ENCODE assay signal across 17 cellular contexts in genomic region chr4:94508256-94508655, GRCh38. TPM values are rescaled to one million over a fixed set of nuclear protein-coding genes. Genes with fewer than 3 reads are reported as not detected.
DNase-seq lines count a peak whose midpoint lies in the region; ATAC-seq and TF ChIP-seq lines count a peak whose summit lies in the region.
"Had no signal": no experiment of that assay in that cellular context is flagged by ENCODE, and none has a peak within 500 bp of the region (broad histone marks: within the 10 kb centered on the region; RNA-seq: fewer than 3 reads in every experiment).

No MANE protein-coding gene starts in this region.

- no peak for DNase-seq in RWPE2 (ENCODE audit: low spot score)
- no peak for DNase-seq in esophagus squamous epithelium (lab: John Stamatoyannopoulos, UW)
- DNase-seq in medulla oblongata (ENCODE audit: extremely low spot score): no peak
- DNase-seq in caudate nucleus (lab: John Stamatoyannopoulos, UW): no peak
- no peak for DNase-seq in NCI-H446 (lab: John Stamatoyannopoulos, UW)
- DNase-seq: DMS79 treated with DMSO at 0.1 percent for 48 hours, Kasumi-1, NCI-H146, NCI-H510A treated with DMSO at 0.1 percent for 48 hours, WERI-Rb-1 had no signal

- H3K4me3 ChIP-seq in RWPE2 (ENCODE audit: severe bottlenecking) (no peak overlapping the region), esophagus squamous epithelium (no peak overlapping the region), liver (ENCODE audit: low read depth in 1 of 3, low read length in 3 of 3) (no peak overlapping the region), subcutaneous abdominal adipose tissue (ENCODE audit: low read depth in 1 of 5, low read length in 5 of 5) (no peak overlapping the region)
- H3K4me3 ChIP-seq: BLaER1 treated with 17β-estradiol and CSF1 and Interleukin-3, amounts not matched to agents 10 nM and 100 nM; HAP-1; tibial nerve had no signal

- intact Hi-C loops in esophagus squamous epithelium (cut with DNase I): no loop called here

- H3K9ac ChIP-seq in liver (ENCODE audit: low read depth in 1 of 2, low read length in 2 of 2) (no peak overlapping the region), subcutaneous abdominal adipose tissue (ENCODE audit: low read length in 5 of 5) (no peak overlapping the region)
- H3K9ac ChIP-seq: BLaER1 treated with 17β-estradiol and CSF1 and Interleukin-3, amounts not matched to agents 10 nM and 100 nM had no signal

- no peaks in the 10 kb centered on the region for H3K9me3 ChIP-seq in RWPE2 (ENCODE audit: severe bottlenecking)
- H3K9me3 ChIP-seq in esophagus squamous epithelium: no peaks in the 10 kb centered on the region
- no peaks in the 10 kb centered on the region for H3K9me3 ChIP-seq in liver (ENCODE audit: control insufficient read depth in 4 of 4, low read length in 3 of 4)
- no peaks in the 10 kb centered on the region for H3K9me3 ChIP-seq in subcutaneous abdominal adipose tissue (ENCODE audit: control insufficient read depth in 5 of 5, low read length in 5 of 5)
- H3K9me3 ChIP-seq: BLaER1 treated with 17β-estradiol and CSF1 and Interleukin-3, amounts not matched to agents 10 nM and 100 nM; HAP-1; tibial nerve had no signal

- no peak for ATAC-seq in RWPE2 (ENCODE audit: low read depth)
- no peak for ATAC-seq in GM18517 (IDR thresholded peaks at IDR 0.05; ENCODE audit: unreplicated experiment)
- ATAC-seq: Panc1 had no signal

- no peak for TF ChIP-seq CTCF in RWPE2 (IDR thresholded peaks at IDR 0.05; ENCODE audit: poor library complexity, severe bottlenecking)
- TF ChIP-seq CTCF in esophagus squamous epithelium (IDR thresholded peaks at IDR 0.05): no peak
- TF ChIP-seq CTCF in liver (IDR thresholded peaks at IDR 0.05; ENCODE audit: low read depth, low read length, missing input control): no peak

- TF ChIP-seq POLR2A in esophagus squamous epithelium (IDR thresholded peaks at IDR 0.05): no peak

- H3K27ac ChIP-seq in RWPE2 (ENCODE audit: poor library complexity, severe bottlenecking) (peak overlapping the region; percentile 66), esophagus squamous epithelium (peak overlapping the region in 3 of 4 donors; percentile 49 to 72 (median 62)), liver (ENCODE audit: low read depth in 1 of 2, low read length in 2 of 2) (peak overlapping the region; percentile 21 to 54), subcutaneous abdominal adipose tissue (ENCODE audit: low read depth, low read length) (peak overlapping the region; percentile 21), caudate nucleus (ENCODE audit: low read depth, low read length) (no peak overlapping the region)
- H3K27ac ChIP-seq: BLaER1 treated with 17β-estradiol and CSF1 and Interleukin-3, amounts not matched to agents 10 nM and 100 nM; WERI-Rb-1 had no signal

- TF ChIP-seq RAD21 in liver (IDR thresholded peaks at IDR 0.05): no peak

- H3K36me3 ChIP-seq in RWPE2 (ENCODE audit: low read depth) (peaks cover 7% of the 10 kb centered on the region; the same call in 1 of the 2 replicates), esophagus squamous epithelium (peaks cover 0 to 17% (median 0%) of the 10 kb centered on the region in 3 donors), liver (ENCODE audit: control insufficient read depth in 4 of 4, insufficient read depth in 3 of 4, low read depth in 1 of 4, low read length in 3 of 4) (peaks cover 0 to 2% (median 0%) of the 10 kb centered on the region in 4 donors), subcutaneous abdominal adipose tissue (ENCODE audit: control insufficient read depth in 5 of 5, insufficient read depth in 5 of 5, low read length in 5 of 5) (no peaks in the 10 kb centered on the region)
- H3K36me3 ChIP-seq: HAP-1, tibial nerve, WERI-Rb-1 had no signal

- no peaks in the 10 kb centered on the region for H3K27me3 ChIP-seq in RWPE2 (ENCODE audit: insufficient read depth, poor library complexity, severe bottlenecking)
- H3K27me3 ChIP-seq in esophagus squamous epithelium: no peaks in the 10 kb centered on the region
- no peaks in the 10 kb centered on the region for H3K27me3 ChIP-seq in liver (ENCODE audit: control insufficient read depth in 4 of 4, insufficient read depth in 4 of 4, low read length in 3 of 4)
- H3K27me3 ChIP-seq in subcutaneous abdominal adipose tissue (ENCODE audit: control insufficient read depth in 5 of 5, insufficient read depth in 4 of 5, low read length in 5 of 5): no peaks in the 10 kb centered on the region
- H3K27me3 ChIP-seq: BLaER1 treated with 17β-estradiol and CSF1 and Interleukin-3, amounts not matched to agents 10 nM and 100 nM; tibial nerve had no signal

- peaks cover 18% of the 10 kb centered on the region for H3K4me1 ChIP-seq in RWPE2 (ENCODE audit: insufficient read depth, poor library complexity, severe bottlenecking)
- peaks cover 4 to 40% (median 14%) of the 10 kb centered on the region in 3 donors for H3K4me1 ChIP-seq in esophagus squamous epithelium
- H3K4me1 ChIP-seq in liver (ENCODE audit: control insufficient read depth in 4 of 4, insufficient read depth in 4 of 4, low read length in 3 of 4): peaks cover 7 to 26% (median 25%) of the 10 kb centered on the region in 4 donors
- H3K4me1 ChIP-seq in subcutaneous abdominal adipose tissue (ENCODE audit: control insufficient read depth in 5 of 5, insufficient read depth in 5 of 5, low read length in 5 of 5): peaks cover 4 to 29% (median 25%) of the 10 kb centered on the region in 5 donors
- H3K4me1 ChIP-seq: HAP-1 had no signal

- 47 to 56% methylated on average over 1 of the region's 1 CpG for WGBS in esophagus squamous epithelium, 2 donors
- 64% methylated on average over 1 of the region's 1 CpG for WGBS in liver

TF ChIP-seq in liver, 16 proteins besides CTCF, POLR2A, EP300 and RAD21:
- no peak for TF ChIP-seq HNF4G (IDR thresholded peaks at IDR 0.05)
- no peak for TF ChIP-seq FOXA2 (IDR thresholded peaks at IDR 0.05)
- TF ChIP-seq HNF4A (conservative IDR thresholded peaks at IDR 0.05): no peak
- no peak for TF ChIP-seq GABPA (IDR thresholded peaks at IDR 0.05 in 1 of 2, conservative IDR thresholded peaks at IDR 0.05 in 1 of 2)
- no peak for TF ChIP-seq REST (IDR thresholded peaks at IDR 0.05)
- TF ChIP-seq EGR1 (IDR thresholded peaks at IDR 0.05; ENCODE audit: low read depth in 2 of 2): no peak
- TF ChIP-seq SP1 (IDR thresholded peaks at IDR 0.05): no peak
- TF ChIP-seq ATF3 (IDR thresholded peaks at IDR 0.05): no peak
- TF ChIP-seq TAF1 (conservative IDR thresholded peaks at IDR 0.05): no peak
- TF ChIP-seq MAX (IDR thresholded peaks at IDR 0.05): no peak
- no peak for TF ChIP-seq JUND (IDR thresholded peaks at IDR 0.05)
- no peak for TF ChIP-seq RXRA (IDR thresholded peaks at IDR 0.05)
- no peak for TF ChIP-seq FOXA1 (IDR thresholded peaks at IDR 0.05)
- TF ChIP-seq YY1 (IDR thresholded peaks at IDR 0.05): no peak

RNA-seq across cellular contexts. Expression of gene PDLIM5, which starts 56.5 kb away (rescaled TPM):
- total RNA-seq in esophagus squamous epithelium (100 to 1,000 TPM in 3 of 4 donors, 10 to 100 TPM in 1; 57.0 to 204 (median 157) TPM), liver (100 to 1,000 TPM in 1 of 2 donors, 10 to 100 TPM in 1; 43.9 to 114 TPM)
- 10 to 100 TPM; 19.1 to 91.7 TPM for polyA plus RNA-seq in liver
